Comparison of ENCODE assay signal across 18 cellular contexts in genomic region chr1:3221112-3222041, GRCh38.
A peak's percentile ranks its signal among the peaks of the same experiment; 100 is the strongest.
DNase-seq lines count a peak whose midpoint lies in the region; ATAC-seq lines count a peak whose summit lies in the region.
"Had no signal": no experiment of that assay in that cellular context is flagged by ENCODE, and none has a peak within 500 bp of the region (broad histone marks: within the 10 kb centered on the region; RNA-seq: fewer than 3 reads in every experiment).

No MANE protein-coding gene starts in this region.

- intact Hi-C loops in head of caudate nucleus (cut with DNase I), result no loop called here

- DNase-seq in Ammon's horn (ENCODE audit: low spot score) (peak; percentile 71), anterior cingulate cortex (lab: John Stamatoyannopoulos, UW) (peak in 39 of 58 donors; percentile 15 to 80 (median 40)), head of caudate nucleus (peak in 36 of 42 donors; percentile 18 to 70 (median 50)), pons (ENCODE audit: low spot score) (peak; percentile 46), dedifferentiated amniotic fluid mesenchymal stem cell (ENCODE audit: extremely low spot score) (no peak), OCI-M2 (lab: John Stamatoyannopoulos, UW; ENCODE audit: unreplicated experiment) (no peak)
- no peak for DNase-seq in stimulated activated CD4-positive, alpha-beta T cell treated with anti-CD3 and anti-CD28 coated beads, Interleukin-1b, Interleukin-23, amount 100 ng/mL, for 48 hours
- DNase-seq: activated CD4-positive, alpha-beta T cell treated with anti-CD3 and anti-CD28 coated beads for 1 hour; activated naive CD4-positive, alpha-beta T cell treated with anti-CD3 and anti-CD28 coated beads, Interleukin-2, amount 10 ng/mL, durations not matched to agents 7 days and 5 days; activated T-cell treated with anti-CD3 and anti-CD28 coated beads, Interleukin-2, amount 50 U/mL, for 48 hours; Calu3; EL; foreskin fibroblast; naive thymus-derived CD8-positive, alpha-beta T cell; NCI-H1092; NCI-H2029 had no signal

- ATAC-seq in GM18519 (IDR thresholded peaks at IDR 0.05; ENCODE audit: low FRiP score, unreplicated experiment), result no peak
- ATAC-seq: A549; naive thymus-derived CD8-positive, alpha-beta T cell had no signal

Comparison
In these comparisons a context has a peak if more than half of its experiments do, and no peak if none do; other contexts are left out.
1. DNase-seq: peak in Ammon's horn (single experiment), anterior cingulate cortex (39 of 58), head of caudate nucleus (36 of 42) and pons (single experiment); none in stimulated activated CD4-positive, alpha-beta T cell treated with anti-CD3 and anti-CD28 coated beads, Interleukin-1b, Interleukin-23, amount 100 ng/mL, for 48 hours (single experiment), dedifferentiated amniotic fluid mesenchymal stem cell (single experiment) and OCI-M2 (single experiment).